ENCODE assay signal across 12 cellular contexts in genomic region chr6:114343782-114344144, GRCh38. TPM values are rescaled to one million over a fixed set of nuclear protein-coding genes. Genes with fewer than 3 reads are reported as not detected.
DNase-seq lines count a peak whose midpoint lies in the region; ATAC-seq lines count a peak whose summit lies in the region.
"Had no signal": no experiment of that assay in that cellular context is flagged by ENCODE, and none has a peak within 500 bp of the region (broad histone marks: within the 10 kb centered on the region; RNA-seq: fewer than 3 reads in every experiment).

No MANE protein-coding gene starts in this region.

- CTCF ChIA-PET in activated CD4-positive, alpha-beta T cell treated with anti-CD3 and anti-CD28 coated beads, Interleukin-2, amount 10 ng/mL, durations not matched to agents 7 days and 5 days (lab: Charles Lee): no interaction called here

- H3K36me3 Mint-ChIP-seq in activated CD4-positive, alpha-beta T cell treated with anti-CD3 and anti-CD28 coated beads, Interleukin-2, amount 10 ng/mL, durations not matched to agents 24 days and 14 days (ENCODE audit: low read depth): no peaks in the 10 kb centered on the region
- H3K36me3 Mint-ChIP-seq in activated CD4-positive, alpha-beta T cell treated with anti-CD3 and anti-CD28 coated beads, Interleukin-2, amount 10 ng/mL, durations not matched to agents 7 days and 5 days (ENCODE audit: low read depth): no peaks in the 10 kb centered on the region
- H3K36me3 Mint-ChIP-seq in T-helper 17 cell (ENCODE audit: low read depth): peaks cover 3% of the 10 kb centered on the region

- H3K4me3 ChIP-seq in iPS-11a (ENCODE audit: low read depth, low read length) (peak overlapping the region; percentile 88), skeletal muscle satellite cell (ENCODE audit: low read length) (peak overlapping the region; percentile 84)

- peak overlapping the region; percentile 100 for H3K4me2 ChIP-seq in skeletal muscle satellite cell (ENCODE audit: low read length)

- no peak for DNase-seq in activated CD4-positive, alpha-beta T cell treated with anti-CD3 and anti-CD28 coated beads, Interleukin-2, amount 10 ng/mL, durations not matched to agents 24 days and 14 days
- DNase-seq in activated CD4-positive, alpha-beta T cell treated with anti-CD3 and anti-CD28 coated beads, Interleukin-2, amount 10 ng/mL, durations not matched to agents 7 days and 5 days: no peak
- DNase-seq in T-helper 17 cell: no peak
- DNase-seq in effector CD4-positive, alpha-beta T cell: no peak
- DNase-seq in islet precursor cell: no peak
- no peak for DNase-seq in NCI-H1436 (lab: John Stamatoyannopoulos, UW)
- DNase-seq: foreskin keratinocyte, GDM1 had no signal

- H3K9me3 ChIP-seq in T-helper 17 cell (ENCODE audit: control insufficient read depth, low read length, poor library complexity, severe bottlenecking) (no peaks in the 10 kb centered on the region), skeletal muscle satellite cell (replicated peaks; ENCODE audit: low read length) (no peaks in the 10 kb centered on the region)

- no peak overlapping the region for H3K9ac ChIP-seq in skeletal muscle satellite cell (ENCODE audit: low read depth, low read length)

- peaks cover 40% of the 10 kb centered on the region for H3K27me3 Mint-ChIP-seq in activated CD4-positive, alpha-beta T cell treated with anti-CD3 and anti-CD28 coated beads, Interleukin-2, amount 10 ng/mL, durations not matched to agents 24 days and 14 days
- peaks cover 42% of the 10 kb centered on the region for H3K27me3 Mint-ChIP-seq in activated CD4-positive, alpha-beta T cell treated with anti-CD3 and anti-CD28 coated beads, Interleukin-2, amount 10 ng/mL, durations not matched to agents 7 days and 5 days
- H3K27me3 Mint-ChIP-seq in T-helper 17 cell: peaks cover 31% of the 10 kb centered on the region

- intact Hi-C loops in activated CD4-positive, alpha-beta T cell treated with anti-CD3 and anti-CD28 coated beads, Interleukin-2, amount 10 ng/mL, durations not matched to agents 24 days and 14 days (cut with micrococcal nuclease): no loop called here

- peaks cover 5% of the 10 kb centered on the region for H3K4me1 Mint-ChIP-seq in activated CD4-positive, alpha-beta T cell treated with anti-CD3 and anti-CD28 coated beads, Interleukin-2, amount 10 ng/mL, durations not matched to agents 24 days and 14 days
- H3K4me1 Mint-ChIP-seq in activated CD4-positive, alpha-beta T cell treated with anti-CD3 and anti-CD28 coated beads, Interleukin-2, amount 10 ng/mL, durations not matched to agents 7 days and 5 days: no peaks in the 10 kb centered on the region
- peaks cover 8% of the 10 kb centered on the region for H3K4me1 Mint-ChIP-seq in T-helper 17 cell

- H3K9me3 Mint-ChIP-seq in activated CD4-positive, alpha-beta T cell treated with anti-CD3 and anti-CD28 coated beads, Interleukin-2, amount 10 ng/mL, durations not matched to agents 24 days and 14 days: no peaks in the 10 kb centered on the region
- no peaks in the 10 kb centered on the region for H3K9me3 Mint-ChIP-seq in activated CD4-positive, alpha-beta T cell treated with anti-CD3 and anti-CD28 coated beads, Interleukin-2, amount 10 ng/mL, durations not matched to agents 7 days and 5 days

- no peak for ATAC-seq in T-helper 17 cell

- H3K27ac Mint-ChIP-seq in activated CD4-positive, alpha-beta T cell treated with anti-CD3 and anti-CD28 coated beads, Interleukin-2, amount 10 ng/mL, durations not matched to agents 24 days and 14 days: no peak overlapping the region
- H3K27ac Mint-ChIP-seq in activated CD4-positive, alpha-beta T cell treated with anti-CD3 and anti-CD28 coated beads, Interleukin-2, amount 10 ng/mL, durations not matched to agents 7 days and 5 days: no peak overlapping the region
- no peak overlapping the region for H3K27ac Mint-ChIP-seq in T-helper 17 cell

- H3K27me3 ChIP-seq in skeletal muscle satellite cell (ENCODE audit: control insufficient read depth, insufficient read depth, low read length): no peaks in the 10 kb centered on the region

- no peaks in the 10 kb centered on the region for H3K36me3 ChIP-seq in skeletal muscle satellite cell (ENCODE audit: insufficient read depth, low read length)

- H3K4me1 ChIP-seq in skeletal muscle satellite cell (ENCODE audit: control insufficient read depth, insufficient read depth, low read length): peaks cover 37% of the 10 kb centered on the region
- H3K4me1 ChIP-seq: foreskin keratinocyte had no signal

- POLR2A ChIA-PET in activated CD4-positive, alpha-beta T cell treated with anti-CD3 and anti-CD28 coated beads, Interleukin-2, amount 10 ng/mL, durations not matched to agents 7 days and 5 days (lab: Charles Lee): no interaction called here

- peak overlapping the region; percentile 59 for H3K4me3 Mint-ChIP-seq in activated CD4-positive, alpha-beta T cell treated with anti-CD3 and anti-CD28 coated beads, Interleukin-2, amount 10 ng/mL, durations not matched to agents 24 days and 14 days
- no peak overlapping the region for H3K4me3 Mint-ChIP-seq in activated CD4-positive, alpha-beta T cell treated with anti-CD3 and anti-CD28 coated beads, Interleukin-2, amount 10 ng/mL, durations not matched to agents 7 days and 5 days
- peak overlapping the region; percentile 73 for H3K4me3 Mint-ChIP-seq in T-helper 17 cell

RNA-seq across cellular contexts. Expression of gene HS3ST5, which starts 0.9 kb away (rescaled TPM):
- not detected in 2 replicates for total RNA-seq in activated CD4-positive, alpha-beta T cell treated with anti-CD3 and anti-CD28 coated beads, Interleukin-2, amount 10 ng/mL, durations not matched to agents 24 days and 14 days
- not detected for total RNA-seq in activated CD4-positive, alpha-beta T cell treated with anti-CD3 and anti-CD28 coated beads, Interleukin-2, amount 10 ng/mL, durations not matched to agents 7 days and 5 days
- total RNA-seq in T-helper 17 cell: not detected
- not detected in 2 replicates for total RNA-seq in skeletal muscle satellite cell (2012; rRNA removed)
- total RNA-seq: A172, aorta, foreskin keratinocyte had no signal
